In the genomic region with DNA sequence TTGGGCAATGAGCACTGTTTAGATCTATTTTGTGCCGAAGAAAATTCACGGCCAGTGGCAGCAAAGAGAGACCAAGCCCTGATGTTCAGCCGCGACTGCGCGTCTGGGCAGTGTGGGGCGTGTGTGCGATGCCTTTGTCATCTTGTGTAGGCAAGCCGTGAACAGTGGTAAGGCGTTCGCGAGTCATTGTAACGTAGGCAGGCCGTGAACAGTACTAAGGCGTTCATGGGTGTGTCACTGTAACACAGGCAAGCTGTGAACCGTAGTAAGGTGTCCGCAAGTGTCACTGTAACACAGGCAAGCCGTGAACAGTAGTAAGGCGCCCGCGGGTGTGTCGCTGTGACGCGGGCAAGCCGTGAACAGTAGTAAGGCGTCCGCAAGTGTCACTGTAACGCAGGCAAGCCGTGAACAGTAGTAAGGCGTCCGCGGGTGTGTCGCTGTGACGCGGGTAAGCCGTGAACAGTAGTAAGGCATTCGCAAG, we compare ENCODE assay signal across 17 cellular contexts.
DNase-seq lines count a peak whose midpoint lies in the region; ATAC-seq and TF ChIP-seq lines count a peak whose summit lies in the region.
"Had no signal": no experiment of that assay in that cellular context is flagged by ENCODE, and none has a peak within 500 bp of the region (broad histone marks: within the 10 kb centered on the region; RNA-seq: fewer than 3 reads in every experiment).

No MANE protein-coding gene starts in this region.

- H3K9ac ChIP-seq in rectal smooth muscle tissue (ENCODE audit: low read length), result no peak overlapping the region

- POLR2A ChIA-PET in activated CD4-positive, alpha-beta T cell treated with anti-CD3 and anti-CD28 coated beads for 36 hours (lab: Charles Lee), result no interaction called here
- POLR2A ChIA-PET in A673 (lab: Charles Lee; ENCODE audit: low non-redundant PET), result interaction anchor here (0.6 kb wide), 1 partner anchor 134 kb away, joined by 4 read pairs; no protein-coding TSS in a partner anchor

- DNase-seq in activated CD4-positive, alpha-beta T cell treated with anti-CD3 and anti-CD28 coated beads for 36 hours, result peak; percentile 3
- no peak for DNase-seq in activated CD4-positive, alpha-beta T cell treated with anti-CD3 and anti-CD28 coated beads, Interleukin-2, amount 50 U/mL, for 4 hours
- DNase-seq in DMS79 (lab: John Stamatoyannopoulos, UW), result peak; percentile 16
- DNase-seq in left colon, result peak; percentile 6 to 24
- DNase-seq in gastrocnemius medialis, result no peak
- DNase-seq in NCI-H1694 (lab: John Stamatoyannopoulos, UW), result no peak
- DNase-seq in A673 (ENCODE audit: low spot score), result no peak
- DNase-seq: activated CD4-positive, CD25-positive, alpha-beta regulatory T cell treated with anti-CD3 and anti-CD28 coated beads, Interleukin-2, amount 50 U/mL, for 72 hours; effector CD8-positive, alpha-beta T cell; hypothalamus; MG63; NCI-H2029; NCI-H510A treated with DMSO at 0.1 percent for 48 hours; stimulated activated CD4-positive, alpha-beta T cell treated with anti-CD3 and anti-CD28 coated beads, Interleukin-2, amount 100 ng/mL, for 24 hours had no signal

- H3K9me3 Mint-ChIP-seq in activated CD4-positive, alpha-beta T cell treated with anti-CD3 and anti-CD28 coated beads for 36 hours (ENCODE audit: low read depth), result peaks cover 29% of the 10 kb centered on the region

- H3K4me1 Mint-ChIP-seq in activated CD4-positive, alpha-beta T cell treated with anti-CD3 and anti-CD28 coated beads for 36 hours, result peaks cover 33% of the 10 kb centered on the region

- H3K27ac ChIP-seq in rectal smooth muscle tissue (ENCODE audit: low read depth, low read length) (peak overlapping the region; percentile 89), gastrocnemius medialis (no peak overlapping the region), A673 (ENCODE audit: low read depth, low read length, poor library complexity, severe bottlenecking) (no peak overlapping the region)
- H3K27ac ChIP-seq: 22Rv1, thoracic aorta had no signal

- H3K4me3 ChIP-seq in rectal smooth muscle tissue (ENCODE audit: low read length) (no peak overlapping the region), gastrocnemius medialis (no peak overlapping the region), A673 (ENCODE audit: low read depth, low read length, poor library complexity, severe bottlenecking) (no peak overlapping the region)
- H3K4me3 ChIP-seq: MG63, thoracic aorta had no signal

- no peak overlapping the region for H3K27ac Mint-ChIP-seq in activated CD4-positive, alpha-beta T cell treated with anti-CD3 and anti-CD28 coated beads for 36 hours

- no peak overlapping the region for H3K4me3 Mint-ChIP-seq in activated CD4-positive, alpha-beta T cell treated with anti-CD3 and anti-CD28 coated beads for 36 hours

- H3K9me3 ChIP-seq in gastrocnemius medialis (no peaks in the 10 kb centered on the region), A673 (ENCODE audit: low read depth, low read length, poor library complexity, severe bottlenecking) (peaks cover 25% of the 10 kb centered on the region)

- no peak for ATAC-seq in activated CD4-positive, alpha-beta T cell treated with anti-CD3 and anti-CD28 coated beads for 36 hours
- ATAC-seq in left colon (no peak), gastrocnemius medialis (no peak)

- no TSS peak for BruUV-seq in A673 (replicated peaks; lab: Mats Ljungman, UMichigan)

- CTCF ChIA-PET in activated CD4-positive, alpha-beta T cell treated with anti-CD3 and anti-CD28 coated beads for 36 hours (lab: Charles Lee), result interaction anchor here (0.7 to 1.7 kb wide), 3 partner anchors 9 to 24 kb away, joined by 3 to 5 read pairs (median 3); no protein-coding TSS in a partner anchor
- CTCF ChIA-PET in A673 (lab: Charles Lee), result no interaction called here

- no peaks in the 10 kb centered on the region for H3K36me3 ChIP-seq in rectal smooth muscle tissue (ENCODE audit: control insufficient read depth, insufficient read depth, low read length)
- H3K36me3 ChIP-seq in gastrocnemius medialis, result peaks cover 0 to 2% of the 10 kb centered on the region in 2 donors
- H3K36me3 ChIP-seq in A673 (ENCODE audit: insufficient read depth, low read length, poor library complexity, severe bottlenecking), result no peaks in the 10 kb centered on the region
- H3K36me3 ChIP-seq: MG63 had no signal

- intact Hi-C loops in activated CD4-positive, alpha-beta T cell treated with anti-CD3 and anti-CD28 coated beads for 36 hours (cut with DNase I, micrococcal nuclease), result no loop called here
- intact Hi-C loops in left colon (cut with DNase I, micrococcal nuclease) (no loop called here), gastrocnemius medialis (cut with DNase I; ENCODE audit: low total_unique reads) (no loop called here), A673 (cut with micrococcal nuclease; ENCODE audit: unreplicated experiment) (no loop called here)

- peaks cover 69% of the 10 kb centered on the region for H3K36me3 Mint-ChIP-seq in activated CD4-positive, alpha-beta T cell treated with anti-CD3 and anti-CD28 coated beads for 36 hours (ENCODE audit: low read depth)

- H3K27me3 Mint-ChIP-seq in activated CD4-positive, alpha-beta T cell treated with anti-CD3 and anti-CD28 coated beads for 36 hours, result no peaks in the 10 kb centered on the region

- no peak for TF ChIP-seq POLR2A in gastrocnemius medialis (IDR thresholded peaks at IDR 0.05)

- H3K4me1 ChIP-seq in rectal smooth muscle tissue (ENCODE audit: control insufficient read depth, insufficient read depth, low read length) (peaks cover 27% of the 10 kb centered on the region), gastrocnemius medialis (no peaks in the 10 kb centered on the region), A673 (ENCODE audit: insufficient read depth, low read length, poor library complexity, severe bottlenecking) (peaks cover 7% of the 10 kb centered on the region)

- in situ Hi-C loops in gastrocnemius medialis (cut with MboI; ENCODE audit: low sequenced_read_pairs in 4 of 4), result no loop called here

- H3K27me3 ChIP-seq in rectal smooth muscle tissue (ENCODE audit: control insufficient read depth, insufficient read depth, low read length) (no peaks in the 10 kb centered on the region), gastrocnemius medialis (no peaks in the 10 kb centered on the region), A673 (replicated peaks; ENCODE audit: insufficient read depth, low read depth, low read length, poor library complexity) (no peaks in the 10 kb centered on the region)
- H3K27me3 ChIP-seq: MG63 had no signal

- TF ChIP-seq CTCF in gastrocnemius medialis (IDR thresholded peaks at IDR 0.05 in 4 of 5, conservative IDR thresholded peaks at IDR 0.05 in 1 of 5) (no peak), A673 (conservative IDR thresholded peaks at IDR 0.05; ENCODE audit: low read depth, low read length) (no peak)

Comparison
In these comparisons a context has a peak if more than half of its experiments do, and no peak if none do; other contexts are left out.
1. DNase-seq: peak in activated CD4-positive, alpha-beta T cell treated with anti-CD3 and anti-CD28 coated beads for 36 hours (single experiment), DMS79 (single experiment) and left colon (2 of 2); none in activated CD4-positive, alpha-beta T cell treated with anti-CD3 and anti-CD28 coated beads, Interleukin-2, amount 50 U/mL, for 4 hours (0 of 2), gastrocnemius medialis (0 of 2), NCI-H1694 (single experiment) and A673 (single experiment).